Comparison of ENCODE assay signal across 11 cellular contexts in genomic region chr11:70440206-70440605, GRCh38.
"Had no signal": no experiment of that assay in that cellular context is flagged by ENCODE, and none has a peak within 500 bp of the region (broad histone marks: within the 10 kb centered on the region; RNA-seq: fewer than 3 reads in every experiment).

No MANE protein-coding gene starts in this region.

- H3K27ac ChIP-seq: thyroid gland had no signal

- H3K27me3 ChIP-seq: thyroid gland had no signal

- ATAC-seq: activated CD4-positive, alpha-beta T cell treated with anti-CD3 and anti-CD28 coated beads for 36 hours; WTC11 had no signal

- H3K4me3 ChIP-seq: lung, thyroid gland had no signal

- DNase-seq: activated CD4-positive, alpha-beta T cell treated with anti-CD3 and anti-CD28 coated beads for 36 hours; activated CD4-positive, alpha-beta T cell treated with anti-CD3 and anti-CD28 coated beads, Interleukin-2, amount 50 U/mL, for 48 hours; effector memory CD4-positive, alpha-beta T cell; occipital lobe; stimulated activated CD4-positive, alpha-beta T cell treated with anti-CD3 and anti-CD28 coated beads, Interleukin-12 subunit alpha, Interleukin-12 subunit beta, amount 100 ng/mL, for 4 hours; stimulated activated CD4-positive, alpha-beta T cell treated with anti-CD3 and anti-CD28 coated beads, Interleukin-1b, Interleukin-23, amount 100 ng/mL, for 48 hours; stimulated activated CD8-positive, alpha-beta memory T cell treated with anti-CD3 and anti-CD28 coated beads, Interleukin-4, amount 100 ng/mL, for 48 hours; stimulated activated naive CD4-positive, alpha-beta T cell treated with Interleukin-2 at 50 U/mL for 16 hours; thyroid gland had no signal
